ENCODE assay signal across 21 cellular contexts in genomic region chr11:71207996-71208774, GRCh38. TPM values are rescaled to one million over a fixed set of nuclear protein-coding genes. Genes with fewer than 3 reads are reported as not detected.
A peak's percentile ranks its signal among the peaks of the same experiment; 100 is the strongest.
DNase-seq lines count a peak whose midpoint lies in the region; ATAC-seq and TF ChIP-seq lines count a peak whose summit lies in the region.
"Had no signal": no experiment of that assay in that cellular context is flagged by ENCODE, and none has a peak within 500 bp of the region (broad histone marks: within the 10 kb centered on the region; RNA-seq: fewer than 3 reads in every experiment).

No MANE protein-coding gene starts in this region.

- no peaks in the 10 kb centered on the region for H3K36me3 ChIP-seq in GM23338 (ENCODE audit: insufficient read depth)
- no peaks in the 10 kb centered on the region for H3K36me3 ChIP-seq in lower lobe of right lung
- no peaks in the 10 kb centered on the region for H3K36me3 ChIP-seq in sigmoid colon
- H3K36me3 ChIP-seq: BLaER1 had no signal

- ATAC-seq in GM23338, result no peak
- no peak for ATAC-seq in lower lobe of right lung
- ATAC-seq in HG03159 (IDR thresholded peaks at IDR 0.05; ENCODE audit: unreplicated experiment), result no peak
- ATAC-seq: GM12878 had no signal

- WGBS in sigmoid colon, 2 donors, result 87 to 89% methylated on average over 9 of the region's 9 CpGs

- no peaks in the 10 kb centered on the region for H3K9me2 ChIP-seq in GM23338 (ENCODE audit: insufficient read depth)

- H4K20me1 ChIP-seq in GM23338 (replicated peaks; ENCODE audit: insufficient read depth), result peaks cover 28% of the 10 kb centered on the region
- H4K20me1 ChIP-seq: BLaER1 had no signal

- H3K36me3 Mint-ChIP-seq in GM23338 (ENCODE audit: low read depth), result peaks cover 27% of the 10 kb centered on the region
- H3K36me3 Mint-ChIP-seq: CD4-positive, alpha-beta memory T cell had no signal

- H2AFZ ChIP-seq in GM23338, result no peak overlapping the region

- DNase-seq in GM23338 (ENCODE audit: low spot score), result no peak
- peak; percentile 28 for DNase-seq in lower lobe of right lung
- peak; percentile 37 for DNase-seq in sigmoid colon
- DNase-seq in OCI-M1 (lab: John Stamatoyannopoulos, UW), result no peak
- no peak for DNase-seq in NK-92 (lab: John Stamatoyannopoulos, UW; ENCODE audit: unreplicated experiment)
- DNase-seq in NCI-H2171 treated with DMSO at 0.1 percent for 48 hours (lab: John Stamatoyannopoulos, UW), result no peak
- DNase-seq: Calu3; CD4-positive, alpha-beta memory T cell; DMS53; EL; GOT3; KBM-7; NCI-H1105 treated with DMSO at 0.1 percent for 48 hours; NCI-H1694 treated with DMSO at 0.1 percent for 48 hours; NCI-H510A; NCI-H748 treated with DMSO at 0.1 percent for 48 hours; RPMI8226 had no signal

- H3K27ac ChIP-seq in GM23338 (ENCODE audit: low read depth) (no peak overlapping the region), VCaP (peak overlapping the region; percentile 95), lower lobe of right lung (no peak overlapping the region), sigmoid colon (no peak overlapping the region)
- H3K27ac ChIP-seq: BLaER1 had no signal

- peak overlapping the region; percentile 79; the same call in 1 of the 2 replicates for H3K27ac Mint-ChIP-seq in GM23338
- H3K27ac Mint-ChIP-seq: CD4-positive, alpha-beta memory T cell had no signal

- H3K79me2 ChIP-seq in GM23338 (replicated peaks; ENCODE audit: insufficient read depth), result peaks cover 84% of the 10 kb centered on the region

- TF ChIP-seq EP300 in sigmoid colon (IDR thresholded peaks at IDR 0.05), result no peak

- H3K4me2 ChIP-seq in GM23338, result no peak overlapping the region
- H3K4me2 ChIP-seq: BLaER1 had no signal

- H3K27me3 ChIP-seq in GM23338 (ENCODE audit: insufficient read depth) (no peaks in the 10 kb centered on the region), lower lobe of right lung (ENCODE audit: low read depth) (no peaks in the 10 kb centered on the region), sigmoid colon (no peaks in the 10 kb centered on the region)
- H3K27me3 ChIP-seq: BLaER1 had no signal

- peaks cover 11% of the 10 kb centered on the region for H3K27me3 Mint-ChIP-seq in GM23338 (ENCODE audit: insufficient read depth, low read depth, poor library complexity)

- H3K4me3 ChIP-seq in GM23338 (no peak overlapping the region), lower lobe of right lung (no peak overlapping the region), sigmoid colon (no peak overlapping the region)
- H3K4me3 ChIP-seq: BLaER1, GM12878 had no signal

- intact Hi-C loops in lower lobe of right lung (cut with DNase I) (no loop called here), sigmoid colon (cut with DNase I) (no loop called here)

- no peaks in the 10 kb centered on the region for H3F3A ChIP-seq in GM23338 (replicated peaks; ENCODE audit: low read depth)

- H3K9me3 ChIP-seq in lower lobe of right lung (no peaks in the 10 kb centered on the region), sigmoid colon (peaks cover 0 to 3% (median 0%) of the 10 kb centered on the region in 4 donors)

- 0 out of 3 replicates have a peak, but pooled peaks cover 3% of the 10 kb centered on the region for H3K9me3 Mint-ChIP-seq in GM23338

- H3K4me1 Mint-ChIP-seq in GM23338, result peaks cover 44% of the 10 kb centered on the region
- H3K4me1 Mint-ChIP-seq: CD4-positive, alpha-beta memory T cell had no signal

- TF ChIP-seq CTCF in GM23338 (conservative IDR thresholded peaks at IDR 0.05; ENCODE audit: low read depth in 2 of 2) (no peak), VCaP (conservative IDR thresholded peaks at IDR 0.05) (no peak), lower lobe of right lung (IDR thresholded peaks at IDR 0.05) (no peak), sigmoid colon (IDR thresholded peaks at IDR 0.05) (no peak)

- no peak for TF ChIP-seq POLR2A in sigmoid colon (IDR thresholded peaks at IDR 0.05)

- peaks cover 19% of the 10 kb centered on the region for H3K4me1 ChIP-seq in GM23338 (ENCODE audit: insufficient read depth)
- peaks cover 19% of the 10 kb centered on the region for H3K4me1 ChIP-seq in lower lobe of right lung
- peaks cover 0 to 22% (median 13%) of the 10 kb centered on the region in 4 donors for H3K4me1 ChIP-seq in sigmoid colon
- H3K4me1 ChIP-seq: BLaER1 had no signal

- H3K4me3 Mint-ChIP-seq in GM23338, result no peak overlapping the region
- H3K4me3 Mint-ChIP-seq: CD4-positive, alpha-beta memory T cell had no signal

TF ChIP-seq in GM23338, 12 proteins besides CTCF, POLR2A, EP300 and RAD21 (continues in another document):
- TF ChIP-seq CREB1 (CRISPR knock-in tag; IDR thresholded peaks at IDR 0.05; ENCODE audit: low read depth) (no peak), JUNB (IDR thresholded peaks at IDR 0.05; ENCODE audit: unreplicated experiment) (no peak), POLR2AphosphoS5 (IDR thresholded peaks at IDR 0.05; ENCODE audit: low read depth) (no peak), EZH2 (IDR thresholded peaks at IDR 0.05; ENCODE audit: low read depth, unreplicated experiment) (no peak), ZNF114 (CRISPR knock-in tag; IDR thresholded peaks at IDR 0.05) (no peak), NANOG (IDR thresholded peaks at IDR 0.05; ENCODE audit: borderline replicate concordance) (no peak), EZH2phosphoT487 (IDR thresholded peaks at IDR 0.05; ENCODE audit: unreplicated experiment) (no peak)
- TF ChIP-seq, protein P1, sequence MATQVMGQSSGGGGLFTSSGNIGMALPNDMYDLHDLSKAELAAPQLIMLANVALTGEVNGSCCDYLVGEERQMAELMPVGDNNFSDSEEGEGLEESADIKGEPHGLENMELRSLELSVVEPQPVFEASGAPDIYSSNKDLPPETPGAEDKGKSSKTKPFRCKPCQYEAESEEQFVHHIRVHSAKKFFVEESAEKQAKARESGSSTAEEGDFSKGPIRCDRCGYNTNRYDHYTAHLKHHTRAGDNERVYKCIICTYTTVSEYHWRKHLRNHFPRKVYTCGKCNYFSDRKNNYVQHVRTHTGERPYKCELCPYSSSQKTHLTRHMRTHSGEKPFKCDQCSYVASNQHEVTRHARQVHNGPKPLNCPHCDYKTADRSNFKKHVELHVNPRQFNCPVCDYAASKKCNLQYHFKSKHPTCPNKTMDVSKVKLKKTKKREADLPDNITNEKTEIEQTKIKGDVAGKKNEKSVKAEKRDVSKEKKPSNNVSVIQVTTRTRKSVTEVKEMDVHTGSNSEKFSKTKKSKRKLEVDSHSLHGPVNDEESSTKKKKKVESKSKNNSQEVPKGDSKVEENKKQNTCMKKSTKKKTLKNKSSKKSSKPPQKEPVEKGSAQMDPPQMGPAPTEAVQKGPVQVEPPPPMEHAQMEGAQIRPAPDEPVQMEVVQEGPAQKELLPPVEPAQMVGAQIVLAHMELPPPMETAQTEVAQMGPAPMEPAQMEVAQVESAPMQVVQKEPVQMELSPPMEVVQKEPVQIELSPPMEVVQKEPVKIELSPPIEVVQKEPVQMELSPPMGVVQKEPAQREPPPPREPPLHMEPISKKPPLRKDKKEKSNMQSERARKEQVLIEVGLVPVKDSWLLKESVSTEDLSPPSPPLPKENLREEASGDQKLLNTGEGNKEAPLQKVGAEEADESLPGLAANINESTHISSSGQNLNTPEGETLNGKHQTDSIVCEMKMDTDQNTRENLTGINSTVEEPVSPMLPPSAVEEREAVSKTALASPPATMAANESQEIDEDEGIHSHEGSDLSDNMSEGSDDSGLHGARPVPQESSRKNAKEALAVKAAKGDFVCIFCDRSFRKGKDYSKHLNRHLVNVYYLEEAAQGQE (IDR thresholded peaks at IDR 0.05; ENCODE audit: unreplicated experiment), result no peak

RNA-seq across cellular contexts. Expression of gene SHANK2, which starts 44.2 kb away (rescaled TPM):
- total RNA-seq in GM23338 (2014; rRNA removed; shearing (Covaris generic)), result 73.1 and 81.4 TPM in 2 replicates
- polyA plus RNA-seq in GM23338 (2016; fragmentation: Nextera tagmentation; extraction: Ambion mirVana), result 16.7 and 22.0 TPM in 2 replicates
- total RNA-seq in lower lobe of right lung, result 59.8 TPM
- 10 to 100 TPM in 3 of 4 donors, 1 to 10 TPM in 1; 8.0 to 43.8 (median 16.8) TPM for total RNA-seq in sigmoid colon
- polyA plus RNA-seq in sigmoid colon, result 1 to 10 TPM; 3.5 to 4.4 (median 3.6) TPM
- total RNA-seq: CD4-positive, alpha-beta memory T cell had no signal
- polyA plus RNA-seq: CD4-positive, alpha-beta memory T cell had no signal

Comparison
In these comparisons a context has a peak if more than half of its experiments do, and no peak if none do; other contexts are left out.
1. DNase-seq: peak in lower lobe of right lung (single experiment) and sigmoid colon (single experiment); none in GM23338 (single experiment), OCI-M1 (single experiment), NK-92 (single experiment) and NCI-H2171 treated with DMSO at 0.1 percent for 48 hours (single experiment).